Comparison of ENCODE assay signal across 9 cellular contexts in genomic region chr1:181101581-181102226, GRCh38. TPM values are rescaled to one million over a fixed set of nuclear protein-coding genes. Genes with fewer than 3 reads are reported as not detected.
DNase-seq lines count a peak whose midpoint lies in the region; ATAC-seq and TF ChIP-seq lines count a peak whose summit lies in the region.
"Had no signal": no experiment of that assay in that cellular context is flagged by ENCODE, and none has a peak within 500 bp of the region (broad histone marks: within the 10 kb centered on the region; RNA-seq: fewer than 3 reads in every experiment).

No MANE protein-coding gene starts in this region.

- no peaks in the 10 kb centered on the region for H3K9me3 ChIP-seq in lower lobe of right lung

- peaks cover 49% of the 10 kb centered on the region for H3K4me1 Mint-ChIP-seq in activated T-helper 17 cell treated with anti-CD3 and anti-CD28 coated beads, Interleukin-2, amount 50 U/mL, for 72 hours

- H3K9me3 Mint-ChIP-seq in activated T-helper 17 cell treated with anti-CD3 and anti-CD28 coated beads, Interleukin-2, amount 50 U/mL, for 72 hours: no peaks in the 10 kb centered on the region

- H3K36me3 Mint-ChIP-seq in activated T-helper 17 cell treated with anti-CD3 and anti-CD28 coated beads, Interleukin-2, amount 50 U/mL, for 72 hours (ENCODE audit: low read depth): peaks cover 6% of the 10 kb centered on the region

- DNase-seq in ELR (ENCODE audit: low read depth) (peak; percentile 91), NCI-H2081 (lab: John Stamatoyannopoulos, UW) (peak; percentile 59 to 85), lower lobe of right lung (no peak), SKM-1 (lab: John Stamatoyannopoulos, UW; ENCODE audit: unreplicated experiment) (no peak), AML-193 (lab: John Stamatoyannopoulos, UW) (no peak), sciatic nerve (ENCODE audit: low spot score) (no peak)
- no peak for DNase-seq in activated CD4-positive, CD25-positive, alpha-beta regulatory T cell treated with anti-CD3 and anti-CD28 coated beads, Interleukin-2, amount 50 U/mL, for 72 hours
- DNase-seq: naive thymus-derived CD4-positive, alpha-beta T cell had no signal

- no peaks in the 10 kb centered on the region for H3K36me3 ChIP-seq in lower lobe of right lung

- peak overlapping the region; percentile 28 for H3K27ac ChIP-seq in lower lobe of right lung

- H3K4me3 Mint-ChIP-seq in activated T-helper 17 cell treated with anti-CD3 and anti-CD28 coated beads, Interleukin-2, amount 50 U/mL, for 72 hours: peak overlapping the region; percentile 79

- no peaks in the 10 kb centered on the region for H3K27me3 Mint-ChIP-seq in activated T-helper 17 cell treated with anti-CD3 and anti-CD28 coated beads, Interleukin-2, amount 50 U/mL, for 72 hours

- H3K4me1 ChIP-seq in lower lobe of right lung: peaks cover 78% of the 10 kb centered on the region

- intact Hi-C loops in lower lobe of right lung (cut with DNase I) (no loop called here), sciatic nerve (cut with DNase I) (no loop called here)

- no peak for TF ChIP-seq CTCF in lower lobe of right lung (IDR thresholded peaks at IDR 0.05)

- no peak overlapping the region for H3K4me3 ChIP-seq in lower lobe of right lung

- no peaks in the 10 kb centered on the region for H3K27me3 ChIP-seq in lower lobe of right lung (ENCODE audit: low read depth)

- H3K27ac Mint-ChIP-seq in activated T-helper 17 cell treated with anti-CD3 and anti-CD28 coated beads, Interleukin-2, amount 50 U/mL, for 72 hours: peak overlapping the region; percentile 96

- ATAC-seq in activated T-helper 17 cell treated with anti-CD3 and anti-CD28 coated beads, Interleukin-2, amount 50 U/mL, for 72 hours (replicated peaks): no peak
- ATAC-seq in lower lobe of right lung (no peak), sciatic nerve (no peak)
- ATAC-seq: naive thymus-derived CD4-positive, alpha-beta T cell had no signal

RNA-seq across cellular contexts. Expression of gene IER5, which starts 13.2 kb away (rescaled TPM):
- total RNA-seq in activated T-helper 17 cell treated with anti-CD3 and anti-CD28 coated beads, Interleukin-2, amount 50 U/mL, for 72 hours: 10 to 100 TPM; 40.9 to 60.4 TPM
- total RNA-seq in lower lobe of right lung (33.2 TPM), sciatic nerve (10.9 TPM)

Comparison
In these comparisons a context has a peak if more than half of its experiments do, and no peak if none do; other contexts are left out.
1. DNase-seq: peak in ELR (single experiment) and NCI-H2081 (2 of 2); none in lower lobe of right lung (single experiment), activated CD4-positive, CD25-positive, alpha-beta regulatory T cell treated with anti-CD3 and anti-CD28 coated beads, Interleukin-2, amount 50 U/mL, for 72 hours (single experiment), SKM-1 (single experiment), AML-193 (0 of 2) and sciatic nerve (single experiment).